ENCODE assay signal across 2 cellular contexts in the genomic region with DNA sequence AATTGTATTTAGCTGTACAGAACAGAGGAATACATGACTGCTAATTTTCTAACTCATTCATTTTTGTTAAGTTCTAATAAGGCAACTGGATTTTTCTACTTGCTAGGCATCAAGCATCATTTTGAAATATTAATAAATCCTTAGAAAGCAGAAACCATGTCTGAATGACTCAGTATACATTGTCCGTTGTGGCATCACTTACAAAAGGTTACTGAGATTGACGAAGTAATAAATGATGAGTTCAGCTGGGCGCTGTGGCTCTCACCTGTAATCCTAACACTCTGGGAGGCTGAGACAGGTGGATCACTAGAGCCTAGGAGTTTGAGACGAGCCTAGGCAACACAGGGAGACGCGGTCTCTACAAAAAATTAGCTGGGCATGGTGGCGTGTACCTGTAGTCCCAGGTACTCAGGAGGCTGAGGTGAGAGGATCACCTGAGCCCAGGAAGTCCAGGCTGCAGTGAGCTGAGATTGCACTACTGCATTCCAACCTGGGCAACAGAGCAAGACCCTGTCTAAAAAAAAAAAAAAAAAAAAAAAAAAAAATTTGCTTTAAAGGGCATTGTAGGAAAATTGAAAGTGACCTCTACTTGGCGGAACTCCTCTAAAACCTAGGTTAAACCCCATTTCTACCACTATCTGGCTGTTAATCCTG.
TF ChIP-seq lines count a peak whose summit lies in the region.

No MANE protein-coding gene starts in this region.

TF ChIP-seq in GM23338, 12 proteins besides CTCF, POLR2A, EP300 and RAD21 (continues in another document):
- TF ChIP-seq EZH2 (IDR thresholded peaks at IDR 0.05; ENCODE audit: low read depth, unreplicated experiment) (no peak), ZNF114 (CRISPR knock-in tag; IDR thresholded peaks at IDR 0.05) (no peak), POLR2AphosphoS5 (IDR thresholded peaks at IDR 0.05; ENCODE audit: low read depth) (no peak), STAT1 (IDR thresholded peaks at IDR 0.05; ENCODE audit: unreplicated experiment) (no peak), EZH2phosphoT487 (IDR thresholded peaks at IDR 0.05; ENCODE audit: unreplicated experiment) (no peak), NANOG (IDR thresholded peaks at IDR 0.05; ENCODE audit: borderline replicate concordance) (no peak), ETS1 (IDR thresholded peaks at IDR 0.05) (no peak), JUNB (IDR thresholded peaks at IDR 0.05; ENCODE audit: unreplicated experiment) (no peak), ZNF331 (CRISPR knock-in tag; IDR thresholded peaks at IDR 0.05; ENCODE audit: low read depth) (no peak)
- TF ChIP-seq, protein P1, sequence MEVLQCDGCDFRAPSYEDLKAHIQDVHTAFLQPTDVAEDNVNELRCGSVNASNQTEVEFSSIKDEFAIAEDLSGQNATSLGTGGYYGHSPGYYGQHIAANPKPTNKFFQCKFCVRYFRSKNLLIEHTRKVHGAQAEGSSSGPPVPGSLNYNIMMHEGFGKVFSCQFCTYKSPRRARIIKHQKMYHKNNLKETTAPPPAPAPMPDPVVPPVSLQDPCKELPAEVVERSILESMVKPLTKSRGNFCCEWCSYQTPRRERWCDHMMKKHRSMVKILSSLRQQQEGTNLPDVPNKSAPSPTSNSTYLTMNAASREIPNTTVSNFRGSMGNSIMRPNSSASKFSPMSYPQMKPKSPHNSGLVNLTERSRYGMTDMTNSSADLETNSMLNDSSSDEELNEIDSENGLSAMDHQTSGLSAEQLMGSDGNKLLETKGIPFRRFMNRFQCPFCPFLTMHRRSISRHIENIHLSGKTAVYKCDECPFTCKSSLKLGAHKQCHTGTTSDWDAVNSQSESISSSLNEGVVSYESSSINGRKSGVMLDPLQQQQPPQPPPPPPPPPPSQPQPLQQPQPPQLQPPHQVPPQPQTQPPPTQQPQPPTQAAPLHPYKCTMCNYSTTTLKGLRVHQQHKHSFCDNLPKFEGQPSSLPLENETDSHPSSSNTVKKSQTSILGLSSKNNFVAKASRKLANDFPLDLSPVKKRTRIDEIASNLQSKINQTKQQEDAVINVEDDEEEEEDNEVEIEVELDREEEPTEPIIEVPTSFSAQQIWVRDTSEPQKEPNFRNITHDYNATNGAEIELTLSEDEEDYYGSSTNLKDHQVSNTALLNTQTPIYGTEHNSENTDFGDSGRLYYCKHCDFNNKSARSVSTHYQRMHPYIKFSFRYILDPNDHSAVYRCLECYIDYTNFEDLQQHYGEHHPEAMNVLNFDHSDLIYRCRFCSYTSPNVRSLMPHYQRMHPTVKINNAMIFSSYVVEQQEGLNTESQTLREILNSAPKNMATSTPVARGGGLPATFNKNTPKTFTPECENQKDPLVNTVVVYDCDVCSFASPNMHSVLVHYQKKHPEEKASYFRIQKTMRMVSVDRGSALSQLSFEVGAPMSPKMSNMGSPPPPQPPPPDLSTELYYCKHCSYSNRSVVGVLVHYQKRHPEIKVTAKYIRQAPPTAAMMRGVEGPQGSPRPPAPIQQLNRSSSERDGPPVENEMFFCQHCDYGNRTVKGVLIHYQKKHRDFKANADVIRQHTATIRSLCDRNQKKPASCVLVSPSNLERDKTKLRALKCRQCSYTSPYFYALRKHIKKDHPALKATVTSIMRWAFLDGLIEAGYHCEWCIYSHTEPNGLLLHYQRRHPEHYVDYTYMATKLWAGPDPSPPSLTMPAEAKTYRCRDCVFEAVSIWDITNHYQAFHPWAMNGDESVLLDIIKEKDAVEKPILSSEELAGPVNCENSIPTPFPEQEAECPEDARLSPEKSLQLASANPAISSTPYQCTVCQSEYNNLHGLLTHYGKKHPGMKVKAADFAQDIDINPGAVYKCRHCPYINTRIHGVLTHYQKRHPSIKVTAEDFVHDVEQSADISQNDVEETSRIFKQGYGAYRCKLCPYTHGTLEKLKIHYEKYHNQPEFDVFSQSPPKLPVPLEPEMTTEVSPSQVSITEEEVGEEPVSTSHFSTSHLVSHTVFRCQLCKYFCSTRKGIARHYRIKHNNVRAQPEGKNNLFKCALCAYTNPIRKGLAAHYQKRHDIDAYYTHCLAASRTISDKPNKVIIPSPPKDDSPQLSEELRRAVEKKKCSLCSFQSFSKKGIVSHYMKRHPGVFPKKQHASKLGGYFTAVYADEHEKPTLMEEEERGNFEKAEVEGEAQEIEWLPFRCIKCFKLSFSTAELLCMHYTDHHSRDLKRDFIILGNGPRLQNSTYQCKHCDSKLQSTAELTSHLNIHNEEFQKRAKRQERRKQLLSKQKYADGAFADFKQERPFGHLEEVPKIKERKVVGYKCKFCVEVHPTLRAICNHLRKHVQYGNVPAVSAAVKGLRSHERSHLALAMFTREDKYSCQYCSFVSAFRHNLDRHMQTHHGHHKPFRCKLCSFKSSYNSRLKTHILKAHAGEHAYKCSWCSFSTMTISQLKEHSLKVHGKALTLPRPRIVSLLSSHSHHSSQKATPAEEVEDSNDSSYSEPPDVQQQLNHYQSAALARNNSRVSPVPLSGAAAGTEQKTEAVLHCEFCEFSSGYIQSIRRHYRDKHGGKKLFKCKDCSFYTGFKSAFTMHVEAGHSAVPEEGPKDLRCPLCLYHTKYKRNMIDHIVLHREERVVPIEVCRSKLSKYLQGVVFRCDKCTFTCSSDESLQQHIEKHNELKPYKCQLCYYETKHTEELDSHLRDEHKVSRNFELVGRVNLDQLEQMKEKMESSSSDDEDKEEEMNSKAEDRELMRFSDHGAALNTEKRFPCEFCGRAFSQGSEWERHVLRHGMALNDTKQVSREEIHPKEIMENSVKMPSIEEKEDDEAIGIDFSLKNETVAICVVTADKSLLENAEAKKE (CRISPR knock-in tag; IDR thresholded peaks at IDR 0.05) = no peak

TF ChIP-seq in H1, 55 proteins besides CTCF, POLR2A, EP300 and RAD21:
- TF ChIP-seq GABPA (IDR thresholded peaks at IDR 0.05; ENCODE audit: borderline replicate concordance, insufficient read depth, low read length) (no peak), JUND (IDR thresholded peaks at IDR 0.05; ENCODE audit: low read length) (no peak), SIN3A (conservative IDR thresholded peaks at IDR 0.05 in 1 of 2, IDR thresholded peaks at IDR 0.05 in 1 of 2; ENCODE audit: low read depth in 1 of 2, low read length in 2 of 2) (no peak), CHD2 (IDR thresholded peaks at IDR 0.05; ENCODE audit: low read length) (no peak), SP2 (IDR thresholded peaks at IDR 0.05; ENCODE audit: low read length) (no peak), USF2 (IDR thresholded peaks at IDR 0.05; ENCODE audit: low read length) (no peak), KDM4A (IDR thresholded peaks at IDR 0.05; ENCODE audit: low read depth, low read length, severe bottlenecking) (no peak), HDAC6 (IDR thresholded peaks at IDR 0.05; ENCODE audit: low read depth, low read length) (no peak), BRCA1 (IDR thresholded peaks at IDR 0.05; ENCODE audit: low read depth, low read length) (no peak), RFX5 (IDR thresholded peaks at IDR 0.05; ENCODE audit: borderline replicate concordance, low read depth, low read length) (no peak), MAFK (IDR thresholded peaks at IDR 0.05; ENCODE audit: low read depth, low read length) (no peak), FOSL1 (IDR thresholded peaks at IDR 0.05; ENCODE audit: insufficient read depth, low read depth, low read length) (no peak), SUZ12 (IDR thresholded peaks at IDR 0.05; ENCODE audit: low read length) (no peak), EGR1 (IDR thresholded peaks at IDR 0.05; ENCODE audit: borderline replicate concordance, low read depth, low read length) (no peak)
- TF ChIP-seq, protein P2, sequence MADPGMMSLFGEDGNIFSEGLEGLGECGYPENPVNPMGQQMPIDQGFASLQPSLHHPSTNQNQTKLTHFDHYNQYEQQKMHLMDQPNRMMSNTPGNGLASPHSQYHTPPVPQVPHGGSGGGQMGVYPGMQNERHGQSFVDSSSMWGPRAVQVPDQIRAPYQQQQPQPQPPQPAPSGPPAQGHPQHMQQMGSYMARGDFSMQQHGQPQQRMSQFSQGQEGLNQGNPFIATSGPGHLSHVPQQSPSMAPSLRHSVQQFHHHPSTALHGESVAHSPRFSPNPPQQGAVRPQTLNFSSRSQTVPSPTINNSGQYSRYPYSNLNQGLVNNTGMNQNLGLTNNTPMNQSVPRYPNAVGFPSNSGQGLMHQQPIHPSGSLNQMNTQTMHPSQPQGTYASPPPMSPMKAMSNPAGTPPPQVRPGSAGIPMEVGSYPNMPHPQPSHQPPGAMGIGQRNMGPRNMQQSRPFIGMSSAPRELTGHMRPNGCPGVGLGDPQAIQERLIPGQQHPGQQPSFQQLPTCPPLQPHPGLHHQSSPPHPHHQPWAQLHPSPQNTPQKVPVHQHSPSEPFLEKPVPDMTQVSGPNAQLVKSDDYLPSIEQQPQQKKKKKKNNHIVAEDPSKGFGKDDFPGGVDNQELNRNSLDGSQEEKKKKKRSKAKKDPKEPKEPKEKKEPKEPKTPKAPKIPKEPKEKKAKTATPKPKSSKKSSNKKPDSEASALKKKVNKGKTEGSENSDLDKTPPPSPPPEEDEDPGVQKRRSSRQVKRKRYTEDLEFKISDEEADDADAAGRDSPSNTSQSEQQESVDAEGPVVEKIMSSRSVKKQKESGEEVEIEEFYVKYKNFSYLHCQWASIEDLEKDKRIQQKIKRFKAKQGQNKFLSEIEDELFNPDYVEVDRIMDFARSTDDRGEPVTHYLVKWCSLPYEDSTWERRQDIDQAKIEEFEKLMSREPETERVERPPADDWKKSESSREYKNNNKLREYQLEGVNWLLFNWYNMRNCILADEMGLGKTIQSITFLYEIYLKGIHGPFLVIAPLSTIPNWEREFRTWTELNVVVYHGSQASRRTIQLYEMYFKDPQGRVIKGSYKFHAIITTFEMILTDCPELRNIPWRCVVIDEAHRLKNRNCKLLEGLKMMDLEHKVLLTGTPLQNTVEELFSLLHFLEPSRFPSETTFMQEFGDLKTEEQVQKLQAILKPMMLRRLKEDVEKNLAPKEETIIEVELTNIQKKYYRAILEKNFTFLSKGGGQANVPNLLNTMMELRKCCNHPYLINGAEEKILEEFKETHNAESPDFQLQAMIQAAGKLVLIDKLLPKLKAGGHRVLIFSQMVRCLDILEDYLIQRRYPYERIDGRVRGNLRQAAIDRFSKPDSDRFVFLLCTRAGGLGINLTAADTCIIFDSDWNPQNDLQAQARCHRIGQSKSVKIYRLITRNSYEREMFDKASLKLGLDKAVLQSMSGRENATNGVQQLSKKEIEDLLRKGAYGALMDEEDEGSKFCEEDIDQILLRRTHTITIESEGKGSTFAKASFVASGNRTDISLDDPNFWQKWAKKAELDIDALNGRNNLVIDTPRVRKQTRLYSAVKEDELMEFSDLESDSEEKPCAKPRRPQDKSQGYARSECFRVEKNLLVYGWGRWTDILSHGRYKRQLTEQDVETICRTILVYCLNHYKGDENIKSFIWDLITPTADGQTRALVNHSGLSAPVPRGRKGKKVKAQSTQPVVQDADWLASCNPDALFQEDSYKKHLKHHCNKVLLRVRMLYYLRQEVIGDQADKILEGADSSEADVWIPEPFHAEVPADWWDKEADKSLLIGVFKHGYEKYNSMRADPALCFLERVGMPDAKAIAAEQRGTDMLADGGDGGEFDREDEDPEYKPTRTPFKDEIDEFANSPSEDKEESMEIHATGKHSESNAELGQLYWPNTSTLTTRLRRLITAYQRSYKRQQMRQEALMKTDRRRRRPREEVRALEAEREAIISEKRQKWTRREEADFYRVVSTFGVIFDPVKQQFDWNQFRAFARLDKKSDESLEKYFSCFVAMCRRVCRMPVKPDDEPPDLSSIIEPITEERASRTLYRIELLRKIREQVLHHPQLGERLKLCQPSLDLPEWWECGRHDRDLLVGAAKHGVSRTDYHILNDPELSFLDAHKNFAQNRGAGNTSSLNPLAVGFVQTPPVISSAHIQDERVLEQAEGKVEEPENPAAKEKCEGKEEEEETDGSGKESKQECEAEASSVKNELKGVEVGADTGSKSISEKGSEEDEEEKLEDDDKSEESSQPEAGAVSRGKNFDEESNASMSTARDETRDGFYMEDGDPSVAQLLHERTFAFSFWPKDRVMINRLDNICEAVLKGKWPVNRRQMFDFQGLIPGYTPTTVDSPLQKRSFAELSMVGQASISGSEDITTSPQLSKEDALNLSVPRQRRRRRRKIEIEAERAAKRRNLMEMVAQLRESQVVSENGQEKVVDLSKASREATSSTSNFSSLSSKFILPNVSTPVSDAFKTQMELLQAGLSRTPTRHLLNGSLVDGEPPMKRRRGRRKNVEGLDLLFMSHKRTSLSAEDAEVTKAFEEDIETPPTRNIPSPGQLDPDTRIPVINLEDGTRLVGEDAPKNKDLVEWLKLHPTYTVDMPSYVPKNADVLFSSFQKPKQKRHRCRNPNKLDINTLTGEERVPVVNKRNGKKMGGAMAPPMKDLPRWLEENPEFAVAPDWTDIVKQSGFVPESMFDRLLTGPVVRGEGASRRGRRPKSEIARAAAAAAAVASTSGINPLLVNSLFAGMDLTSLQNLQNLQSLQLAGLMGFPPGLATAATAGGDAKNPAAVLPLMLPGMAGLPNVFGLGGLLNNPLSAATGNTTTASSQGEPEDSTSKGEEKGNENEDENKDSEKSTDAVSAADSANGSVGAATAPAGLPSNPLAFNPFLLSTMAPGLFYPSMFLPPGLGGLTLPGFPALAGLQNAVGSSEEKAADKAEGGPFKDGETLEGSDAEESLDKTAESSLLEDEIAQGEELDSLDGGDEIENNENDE (IDR thresholded peaks at IDR 0.05; ENCODE audit: insufficient replicate concordance, low read length) = no peak
